1 cellular context compared by ENCODE assay signal in genomic region chr15:88651971-88652370, GRCh38.
TF ChIP-seq lines count a peak whose summit lies in the region.

No MANE protein-coding gene starts in this region.

TF ChIP-seq in K562, 482 proteins besides CTCF, POLR2A, EP300 and RAD21:
- TF ChIP-seq ZNF263 (CRISPR knock-in tag; IDR thresholded peaks at IDR 0.05; ENCODE audit: borderline replicate concordance) (peak; percentile 55; the same call in 1 of the 2 replicates), PCBP1 (IDR thresholded peaks at IDR 0.05; ENCODE audit: low read depth, low read length, poor library complexity, severe bottlenecking) (no peak), ZNF253 (CRISPR knock-in tag; conservative IDR thresholded peaks at IDR 0.05) (no peak), CSDE1 (IDR thresholded peaks at IDR 0.05) (no peak)
